Comparison of ENCODE assay signal across 2 cellular contexts in the genomic region with DNA sequence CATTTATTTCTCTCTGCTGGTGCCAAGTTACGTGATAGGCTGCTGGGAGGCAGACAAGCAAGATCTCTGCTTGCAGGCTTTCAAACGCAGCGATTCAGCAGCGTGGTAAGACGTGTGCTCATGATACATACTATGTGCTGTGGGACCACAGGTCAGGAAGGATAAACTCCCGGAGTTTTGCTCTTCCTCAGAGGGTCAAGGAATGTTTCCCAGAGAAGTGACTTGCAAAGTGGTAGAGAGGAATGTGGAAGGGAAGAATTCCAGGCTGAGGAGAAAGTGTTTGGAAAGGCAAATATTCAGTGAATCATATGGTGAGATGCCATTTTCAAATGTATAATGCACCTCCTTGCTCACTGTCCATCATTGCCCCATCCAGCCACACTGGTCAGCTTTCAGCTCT.
TF ChIP-seq lines count a peak whose summit lies in the region.

No MANE protein-coding gene starts in this region.

TF ChIP-seq in GM23338, 12 proteins besides CTCF, POLR2A, EP300 and RAD21 (continued from another document):
- TF ChIP-seq ZNF462 (CRISPR knock-in tag; IDR thresholded peaks at IDR 0.05), result no peak
- TF ChIP-seq REST (IDR thresholded peaks at IDR 0.05; ENCODE audit: unreplicated experiment), result no peak
- no peak for TF ChIP-seq JUNB (IDR thresholded peaks at IDR 0.05; ENCODE audit: unreplicated experiment)

TF ChIP-seq in WTC11, 78 proteins besides CTCF, POLR2A, EP300 and RAD21 (continued from another document):
- TF ChIP-seq ZNF671 (CRISPR knock-in tag; IDR thresholded peaks at IDR 0.05), result no peak
